25 cellular contexts compared by ENCODE assay signal in genomic region chr11:3090096-3090901, GRCh38. TPM values are rescaled to one million over a fixed set of nuclear protein-coding genes. Genes with fewer than 3 reads are reported as not detected.
A peak's percentile ranks its signal among the peaks of the same experiment; 100 is the strongest.
DNase-seq lines count a peak whose midpoint lies in the region; ATAC-seq, FAIRE-seq and TF ChIP-seq lines count a peak whose summit lies in the region.
"Had no signal": no experiment of that assay in that cellular context is flagged by ENCODE, and none has a peak within 500 bp of the region (broad histone marks: within the 10 kb centered on the region; RNA-seq: fewer than 3 reads in every experiment).

No MANE protein-coding gene starts in this region.

- ATAC-seq in Right ventricle myocardium superior (ENCODE audit: poor library complexity) (no peak), left cardiac atrium (no peak)
- no peak for ATAC-seq in stimulated activated naive CD8-positive, alpha-beta T cell treated with anti-CD3 and anti-CD28 coated beads, Interleukin-15, amount 100 ng/mL, for 72 hours
- ATAC-seq: CD8-positive, alpha-beta T cell; Panc1 had no signal

- TF ChIP-seq EP300 in sigmoid colon (IDR thresholded peaks at IDR 0.05), result no peak

- H3K9me3 Mint-ChIP-seq in stimulated activated naive CD8-positive, alpha-beta T cell treated with anti-CD3 and anti-CD28 coated beads, Interleukin-15, amount 100 ng/mL, for 72 hours, result no peaks in the 10 kb centered on the region
- H3K9me3 Mint-ChIP-seq: CD8-positive, alpha-beta T cell; IgD-negative memory B cell had no signal

- H3K4me3 ChIP-seq in H7 (ENCODE audit: insufficient read depth, low read depth, low read length) (no peak overlapping the region), kidney (ENCODE audit: low read length in 2 of 2) (no peak overlapping the region), sigmoid colon (no peak overlapping the region), esophagus squamous epithelium (no peak overlapping the region)
- H3K4me3 ChIP-seq: GM23248, HAP-1, SJSA1 had no signal

- no peak for FAIRE-seq in kidney (lab: Jason Lieb, UNC)
- FAIRE-seq: G401.6 had no signal

- no peak for TF ChIP-seq POLR2A in sigmoid colon (IDR thresholded peaks at IDR 0.05)
- TF ChIP-seq POLR2A in esophagus squamous epithelium (IDR thresholded peaks at IDR 0.05), result no peak

- H3K36me3 ChIP-seq in H7 (replicated peaks; ENCODE audit: control insufficient read depth, insufficient read depth, low read length) (no peaks in the 10 kb centered on the region), kidney (ENCODE audit: control insufficient read depth in 1 of 2, insufficient read depth in 2 of 2, low read length in 2 of 2) (no peaks in the 10 kb centered on the region), sigmoid colon (peaks cover 8 to 58% (median 25%) of the 10 kb centered on the region in 4 donors), esophagus squamous epithelium (peaks cover 0 to 64% (median 10%) of the 10 kb centered on the region in 3 donors)
- H3K36me3 ChIP-seq: HAP-1 had no signal

- no peak for TF ChIP-seq CTCF in kidney (IDR thresholded peaks at IDR 0.05; ENCODE audit: borderline replicate concordance, extremely low read depth, insufficient read depth)
- TF ChIP-seq CTCF in sigmoid colon (IDR thresholded peaks at IDR 0.05), result no peak
- TF ChIP-seq CTCF in esophagus squamous epithelium (IDR thresholded peaks at IDR 0.05), result no peak

- H3K27me3 Mint-ChIP-seq in stimulated activated naive CD8-positive, alpha-beta T cell treated with anti-CD3 and anti-CD28 coated beads, Interleukin-15, amount 100 ng/mL, for 72 hours, result peaks cover 7% of the 10 kb centered on the region

- DNase-seq in Right ventricle myocardium superior, result peak; percentile 27
- no peak for DNase-seq in left cardiac atrium
- peak; percentile 45 for DNase-seq in H7
- peak; percentile 74 for DNase-seq in kidney
- peak; percentile 46 for DNase-seq in sigmoid colon
- no peak for DNase-seq in NCI-H524 (lab: John Stamatoyannopoulos, UW)
- DNase-seq in stimulated activated naive CD8-positive, alpha-beta T cell treated with anti-CD3 and anti-CD28 coated beads, Interleukin-15, amount 100 ng/mL, for 72 hours, result no peak
- DNase-seq in esophagus squamous epithelium (lab: John Stamatoyannopoulos, UW), result no peak
- DNase-seq: 8988T; AML-193; C1 segment of cervical spinal cord; Calu3; CD8-positive, alpha-beta T cell; GM23248; MV-4-11; NCI-H1105 treated with DMSO at 0.1 percent for 48 hours; NCI-H2029 treated with DMSO at 0.1 percent for 48 hours; NCI-H226; NCI-H510A treated with DMSO at 0.1 percent for 48 hours; NCI-H774 had no signal

- peaks cover 11% of the 10 kb centered on the region for H3K4me1 Mint-ChIP-seq in stimulated activated naive CD8-positive, alpha-beta T cell treated with anti-CD3 and anti-CD28 coated beads, Interleukin-15, amount 100 ng/mL, for 72 hours

- 90 to 91% methylated on average over 13 of the region's 13 CpGs for WGBS in sigmoid colon, 2 donors
- 53 to 100% methylated on average over 1 to 3 of the region's 13 CpGs for WGBS in esophagus squamous epithelium, 2 donors

- intact Hi-C loops in Right ventricle myocardium superior (cut with DNase I) (no loop called here), left cardiac atrium (cut with DNase I) (loop anchor here in 1 of 2 donors (2.0 kb wide), 1 partner anchor 53 kb away; no protein-coding TSS in a partner anchor), kidney (cut with DNase I) (no loop called here), sigmoid colon (cut with DNase I) (no loop called here), esophagus squamous epithelium (cut with DNase I) (loop anchor here (5.0 kb wide), 1 partner anchor 53 kb away; no protein-coding TSS in a partner anchor)

- no peak overlapping the region for H3K4me3 Mint-ChIP-seq in stimulated activated naive CD8-positive, alpha-beta T cell treated with anti-CD3 and anti-CD28 coated beads, Interleukin-15, amount 100 ng/mL, for 72 hours
- H3K4me3 Mint-ChIP-seq: CD8-positive, alpha-beta T cell; IgD-negative memory B cell had no signal

- no peaks in the 10 kb centered on the region for H3K9me3 ChIP-seq in kidney (ENCODE audit: control insufficient read depth in 1 of 2, low read length in 2 of 2)
- H3K9me3 ChIP-seq in sigmoid colon, result no peaks in the 10 kb centered on the region
- no peaks in the 10 kb centered on the region for H3K9me3 ChIP-seq in esophagus squamous epithelium
- H3K9me3 ChIP-seq: HAP-1, SJSA1 had no signal

- no peaks in the 10 kb centered on the region for H3K27me3 ChIP-seq in H7 (ENCODE audit: control insufficient read depth, insufficient read depth, low read length)
- H3K27me3 ChIP-seq in sigmoid colon, result no peaks in the 10 kb centered on the region
- H3K27me3 ChIP-seq in esophagus squamous epithelium, result no peaks in the 10 kb centered on the region
- H3K27me3 ChIP-seq: SJSA1 had no signal

- H3K4me1 ChIP-seq in kidney (ENCODE audit: control insufficient read depth in 1 of 2, insufficient read depth in 1 of 2, low read depth in 1 of 2, low read length in 2 of 2) (peaks cover 0 to 3% of the 10 kb centered on the region in 2 donors), sigmoid colon (peaks cover 0 to 4% (median 0%) of the 10 kb centered on the region in 4 donors), esophagus squamous epithelium (peaks cover 0 to 16% (median 5%) of the 10 kb centered on the region in 3 donors)
- H3K4me1 ChIP-seq: HAP-1 had no signal

- peak overlapping the region in 1 of 2 donors; percentile 42 for H3K27ac Mint-ChIP-seq in stimulated activated naive CD8-positive, alpha-beta T cell treated with anti-CD3 and anti-CD28 coated beads, Interleukin-15, amount 100 ng/mL, for 72 hours
- H3K27ac Mint-ChIP-seq: CD8-positive, alpha-beta T cell; IgD-negative memory B cell had no signal

- H3K9ac ChIP-seq in kidney (ENCODE audit: low read length in 2 of 2), result no peak overlapping the region
- H3K9ac ChIP-seq: GM23248 had no signal

- H3K27ac ChIP-seq in kidney (ENCODE audit: low read depth in 2 of 2, low read length in 2 of 2) (no peak overlapping the region), sigmoid colon (no peak overlapping the region), esophagus squamous epithelium (no peak overlapping the region)
- H3K27ac ChIP-seq: GM23248, SJSA1 had no signal

RNA-seq across cellular contexts. Expression of gene CARS1, which starts 33.1 kb away (rescaled TPM):
- total RNA-seq in Right ventricle myocardium superior, result 12.8 TPM
- 10 to 100 TPM; 16.8 to 28.7 TPM for total RNA-seq in left cardiac atrium
- total RNA-seq in H7 (2014; rRNA removed; shearing (Covaris generic)), result 56.0 and 76.2 TPM in 2 replicates
- total RNA-seq in kidney, result 49.5 TPM
- 26.5 TPM for polyA plus RNA-seq in kidney (ENCODE audit: insufficient read depth, low read depth, low replicate concordance)
- 10 to 100 TPM; 34.6 to 49.0 (median 39.6) TPM for total RNA-seq in sigmoid colon
- 10 to 100 TPM; 21.0 to 57.1 (median 35.4) TPM for polyA plus RNA-seq in sigmoid colon
- 10 to 100 TPM; 22.7 to 35.7 (median 28.4) TPM for total RNA-seq in esophagus squamous epithelium

Comparison
In these comparisons a context has a peak if more than half of its experiments do, and no peak if none do; other contexts are left out.
1. DNase-seq: peak in Right ventricle myocardium superior (single experiment), H7 (single experiment), kidney (single experiment) and sigmoid colon (single experiment); none in left cardiac atrium (single experiment), NCI-H524 (0 of 2), stimulated activated naive CD8-positive, alpha-beta T cell treated with anti-CD3 and anti-CD28 coated beads, Interleukin-15, amount 100 ng/mL, for 72 hours (0 of 2) and esophagus squamous epithelium (single experiment).